ENCODE assay signal across 8 cellular contexts in genomic region chr13:60627071-60627686, GRCh38.
A peak's percentile ranks its signal among the peaks of the same experiment; 100 is the strongest.
DNase-seq lines count a peak whose midpoint lies in the region; ATAC-seq, FAIRE-seq and TF ChIP-seq lines count a peak whose summit lies in the region.

No MANE protein-coding gene starts in this region.

- CTCF ChIA-PET in RWPE1 (lab: Yijun Ruan, JAX) = interaction anchor here (0.6 kb wide), 1 partner anchor 195 kb away, joined by 3 read pairs; no protein-coding TSS in a partner anchor

- no peak overlapping the region for H3K27ac ChIP-seq in RWPE1

- peak; percentile 57 for ATAC-seq in GM19468 (IDR thresholded peaks at IDR 0.05; ENCODE audit: extremely low read depth, unreplicated experiment)

- TF ChIP-seq CTCF in RWPE1 (conservative IDR thresholded peaks at IDR 0.05; ENCODE audit: low read depth) = peak; percentile 38

- DNase-seq in DMS53 (lab: John Stamatoyannopoulos, UW) (peak; percentile 39), DMS53 treated with DMSO at 0.1 percent for 48 hours (lab: John Stamatoyannopoulos, UW; ENCODE audit: unreplicated experiment) (no peak), HTR-8/SVneo (ENCODE audit: insufficient read length, low spot score) (peak; percentile 23), RWPE1 (ENCODE audit: low spot score) (peak; percentile 41), germinal center (ENCODE audit: low spot score) (peak; percentile 2), superior temporal gyrus (ENCODE audit: extremely low spot score) (peak; percentile 44)
- no peak for DNase-seq in central memory CD4-positive, alpha-beta T cell

- POLR2A ChIA-PET in RWPE1 (lab: Yijun Ruan, JAX; ENCODE audit: low non-redundant PET) = no interaction called here

- FAIRE-seq in HTR-8/SVneo (lab: Jason Lieb, UNC) = no peak

Comparison
In these comparisons a context has a peak if more than half of its experiments do, and no peak if none do; other contexts are left out.
1. DNase-seq: peak in DMS53 (single experiment), HTR-8/SVneo (single experiment), RWPE1 (single experiment), germinal center (single experiment) and superior temporal gyrus (single experiment); none in DMS53 treated with DMSO at 0.1 percent for 48 hours (single experiment) and central memory CD4-positive, alpha-beta T cell (single experiment).